In genomic region chr2:177282787-177283533, GRCh38 we compare ENCODE assay signal across 1 cellular context.
TF ChIP-seq lines count a peak whose summit lies in the region.

No MANE protein-coding gene starts in this region.

TF ChIP-seq in HCT116, 20 proteins besides CTCF, POLR2A, EP300 and RAD21 (continued from another document):
- TF ChIP-seq REST (IDR thresholded peaks at IDR 0.05; ENCODE audit: low read depth) (no peak), YY1 (IDR thresholded peaks at IDR 0.05; ENCODE audit: extremely low read depth, insufficient replicate concordance, low read depth, low read length) (no peak), SP1 (IDR thresholded peaks at IDR 0.05; ENCODE audit: low read depth) (no peak), POLR2AphosphoS5 (IDR thresholded peaks at IDR 0.05; ENCODE audit: low read depth, low read length) (no peak), ZBTB33 (IDR thresholded peaks at IDR 0.05; ENCODE audit: extremely low read depth, insufficient replicate concordance, low read length) (no peak), TCF7L2 (IDR thresholded peaks at IDR 0.05; ENCODE audit: borderline replicate concordance, extremely low read depth, insufficient read depth, insufficient read length) (no peak)
